3 cellular contexts compared by ENCODE assay signal in genomic region chr10:124936813-124937212, GRCh38.
"Had no signal": no experiment of that assay in that cellular context is flagged by ENCODE, and none has a peak within 500 bp of the region (broad histone marks: within the 10 kb centered on the region; RNA-seq: fewer than 3 reads in every experiment).

No MANE protein-coding gene starts in this region.

- ATAC-seq: GM12878 had no signal

- DNase-seq: GDM1, GF-D8 had no signal

- H3K4me3 ChIP-seq: GM12878 had no signal
